8 cellular contexts compared by ENCODE assay signal in genomic region chr1:17419626-17420328, GRCh38. TPM values are rescaled to one million over a fixed set of nuclear protein-coding genes. Genes with fewer than 3 reads are reported as not detected.
DNase-seq lines count a peak whose midpoint lies in the region; ATAC-seq and TF ChIP-seq lines count a peak whose summit lies in the region.

No MANE protein-coding gene starts in this region.

- intact Hi-C loops in esophagus muscularis mucosa (cut with DNase I) = loop anchor here (2.0 to 5.0 kb wide), 2 partner anchors 21 to 73 kb away; no protein-coding TSS in a partner anchor

- no peaks in the 10 kb centered on the region for H3K27me3 ChIP-seq in GM06990 (replicated peaks; ENCODE audit: control insufficient read depth, insufficient read depth, low read length)
- H3K27me3 ChIP-seq in esophagus muscularis mucosa = no peaks in the 10 kb centered on the region

- peaks cover 4 to 28% (median 24%) of the 10 kb centered on the region in 4 donors for H3K4me1 ChIP-seq in esophagus muscularis mucosa

- TF ChIP-seq EP300 in esophagus muscularis mucosa (IDR thresholded peaks at IDR 0.05) = no peak

- H3K4me3 ChIP-seq in GM06990 (replicated peaks; ENCODE audit: low read depth, low read length) (no peak overlapping the region), esophagus muscularis mucosa (no peak overlapping the region)

- WGBS in esophagus muscularis mucosa = 40% methylated on average over 36 of the region's 42 CpGs

- H3K4me3 Mint-ChIP-seq in naive B cell = no peak overlapping the region

- H3K9me3 ChIP-seq in esophagus muscularis mucosa = no peaks in the 10 kb centered on the region

- ATAC-seq in naive B cell (ENCODE audit: low read depth in 2 of 2) (peak; percentile 78 to 90), GM18519 (IDR thresholded peaks at IDR 0.05; ENCODE audit: low FRiP score, unreplicated experiment) (no peak)
- peak; percentile 79 for ATAC-seq in stimulated activated naive CD8-positive, alpha-beta T cell treated with anti-CD3 and anti-CD28 coated beads, Interleukin-15, Interleukin-2, amounts not matched to agents 100 U/mL and 50 U/mL, for 24 hours

- peaks cover 40% of the 10 kb centered on the region for H3K36me3 ChIP-seq in GM06990 (ENCODE audit: control insufficient read depth, insufficient read depth, low read length)
- H3K36me3 ChIP-seq in esophagus muscularis mucosa = peaks cover 27 to 94% (median 85%) of the 10 kb centered on the region in 4 donors

- H3K36me3 Mint-ChIP-seq in naive B cell = peaks cover 1 to 13% of the 10 kb centered on the region in 2 donors

- DNase-seq in GM06990 (ENCODE audit: extremely low read depth, insufficient read length) (peak; percentile 61), NCI-H1092 treated with DMSO at 0.1 percent for 48 hours (lab: John Stamatoyannopoulos, UW) (peak; percentile 24), activated T-cell treated with anti-CD3 and anti-CD28 coated beads for 48 hours (ENCODE audit: low read depth) (peak; percentile 64), esophagus muscularis mucosa (ENCODE audit: extremely low spot score) (no peak), naive B cell (peak; percentile 66), NCI-H146 treated with DMSO at 0.1 percent for 48 hours (lab: John Stamatoyannopoulos, UW; ENCODE audit: unreplicated experiment) (no peak)
- DNase-seq in stimulated activated naive CD8-positive, alpha-beta T cell treated with anti-CD3 and anti-CD28 coated beads, Interleukin-15, Interleukin-2, amounts not matched to agents 100 U/mL and 50 U/mL, for 24 hours = peak; percentile 75

- H3K27ac ChIP-seq in esophagus muscularis mucosa (replicated peaks in 1 of 4) = peak overlapping the region in 1 of 4 donors; percentile 47

- H3K4me1 Mint-ChIP-seq in naive B cell = peaks cover 5 to 28% (median 8%) of the 10 kb centered on the region in 3 donors

- TF ChIP-seq CTCF in GM06990 (IDR thresholded peaks at IDR 0.05; ENCODE audit: insufficient read depth, low read length, poor library complexity, severe bottlenecking) (peak; percentile 98), esophagus muscularis mucosa (IDR thresholded peaks at IDR 0.05) (peak; percentile 99 to 100 (median 99))

- TF ChIP-seq POLR2A in esophagus muscularis mucosa (IDR thresholded peaks at IDR 0.05; ENCODE audit: low read depth) = no peak

- peak overlapping the region in 3 of 6 donors; percentile 56 to 84 (median 70) for H3K27ac Mint-ChIP-seq in naive B cell

- no peaks in the 10 kb centered on the region for H3K27me3 Mint-ChIP-seq in naive B cell

- H3K9me3 Mint-ChIP-seq in naive B cell = no peaks in the 10 kb centered on the region

RNA-seq across cellular contexts. Expression of gene RCC2, which starts 19.7 kb away (rescaled TPM):
- 10 to 100 TPM; 12.0 to 22.6 (median 20.5) TPM for total RNA-seq in esophagus muscularis mucosa
- polyA plus RNA-seq in naive B cell (ENCODE audit: low read depth in 6 of 6) = 10 to 100 TPM; 15.3 to 43.0 (median 24.2) TPM

RNA-seq across cellular contexts. Expression of gene PADI6, which starts 47.8 kb away (rescaled TPM):
- not detected for total RNA-seq in esophagus muscularis mucosa
- not detected for polyA plus RNA-seq in naive B cell (ENCODE audit: low read depth in 6 of 6)

Comparison
In these comparisons a context has a peak if more than half of its experiments do, and no peak if none do; other contexts are left out.
1. DNase-seq: peak in GM06990 (single experiment), NCI-H1092 treated with DMSO at 0.1 percent for 48 hours (single experiment), activated T-cell treated with anti-CD3 and anti-CD28 coated beads for 48 hours (single experiment), naive B cell (single experiment) and stimulated activated naive CD8-positive, alpha-beta T cell treated with anti-CD3 and anti-CD28 coated beads, Interleukin-15, Interleukin-2, amounts not matched to agents 100 U/mL and 50 U/mL, for 24 hours (single experiment); none in esophagus muscularis mucosa (single experiment) and NCI-H146 treated with DMSO at 0.1 percent for 48 hours (single experiment).